8 cellular contexts compared by ENCODE assay signal in genomic region chr14:95495538-95496025, GRCh38. TPM values are rescaled to one million over a fixed set of nuclear protein-coding genes. Genes with fewer than 3 reads are reported as not detected.
DNase-seq lines count a peak whose midpoint lies in the region; ATAC-seq and TF ChIP-seq lines count a peak whose summit lies in the region.

No MANE protein-coding gene starts in this region.

- TF ChIP-seq CTCF in gastroesophageal sphincter (IDR thresholded peaks at IDR 0.05) (no peak), tibial artery (IDR thresholded peaks at IDR 0.05) (no peak), BE2C (IDR thresholded peaks at IDR 0.05; ENCODE audit: low read depth, low read length) (no peak)

- no peaks in the 10 kb centered on the region for H3K9me3 Mint-ChIP-seq in activated CD8-positive, alpha-beta memory T cell treated with anti-CD3 and anti-CD28 coated beads, Interleukin-2, amount 10 ng/mL, durations not matched to agents 7 days and 5 days (ENCODE audit: low read depth)

- ATAC-seq in activated CD8-positive, alpha-beta memory T cell treated with anti-CD3 and anti-CD28 coated beads, Interleukin-2, amount 10 ng/mL, durations not matched to agents 7 days and 5 days, result peak; percentile 62
- ATAC-seq in HG02884 (IDR thresholded peaks at IDR 0.05; ENCODE audit: unreplicated experiment), result peak; percentile 87
- no peak for ATAC-seq in gastroesophageal sphincter

- no peak for DNase-seq in activated CD8-positive, alpha-beta memory T cell treated with anti-CD3 and anti-CD28 coated beads, Interleukin-2, amount 10 ng/mL, durations not matched to agents 7 days and 5 days
- no peak for DNase-seq in activated CD8-positive, alpha-beta memory T cell treated with anti-CD3 and anti-CD28 coated beads, Interleukin-2, amount 50 U/mL, for 4 hours
- DNase-seq in OCI-M1 (lab: John Stamatoyannopoulos, UW) (peak; percentile 4), tibial artery (peak in 1 of 2 donors; percentile 22), DMS 273 treated with DMSO at 0.1 percent for 48 hours (lab: John Stamatoyannopoulos, UW) (no peak), BE2C (no peak)

- CTCF ChIA-PET in activated CD8-positive, alpha-beta memory T cell treated with anti-CD3 and anti-CD28 coated beads, Interleukin-2, amount 10 ng/mL, durations not matched to agents 7 days and 5 days (lab: Charles Lee), result interaction anchor here (0.7 to 1.6 kb wide), 8 partner anchors 10 to 51 kb away, joined by 3 to 11 read pairs (median 4); no protein-coding TSS in a partner anchor

- TF ChIP-seq EP300 in gastroesophageal sphincter (IDR thresholded peaks at IDR 0.05), result no peak

- TF ChIP-seq POLR2A in gastroesophageal sphincter (IDR thresholded peaks at IDR 0.05), result no peak

- intact Hi-C loops in tibial artery (cut with DNase I; ENCODE audit: low total_unique reads), result no loop called here

- H3K4me3 ChIP-seq in gastroesophageal sphincter, result no peak overlapping the region
- no peak overlapping the region for H3K4me3 ChIP-seq in tibial artery
- no peak overlapping the region for H3K4me3 ChIP-seq in BE2C (ENCODE audit: low read depth, low read length)

- 88% methylated on average over 5 of the region's 8 CpGs; no CpG with 5 or more reads in 1 of the 2 donors for WGBS in gastroesophageal sphincter (ENCODE audit: low coverage in 1 of 2), 2 donors

- H3K27me3 Mint-ChIP-seq in activated CD8-positive, alpha-beta memory T cell treated with anti-CD3 and anti-CD28 coated beads, Interleukin-2, amount 10 ng/mL, durations not matched to agents 7 days and 5 days, result no peaks in the 10 kb centered on the region

- peaks cover 65% of the 10 kb centered on the region for H3K4me1 Mint-ChIP-seq in activated CD8-positive, alpha-beta memory T cell treated with anti-CD3 and anti-CD28 coated beads, Interleukin-2, amount 10 ng/mL, durations not matched to agents 7 days and 5 days

- no peak overlapping the region for H3K4me3 Mint-ChIP-seq in activated CD8-positive, alpha-beta memory T cell treated with anti-CD3 and anti-CD28 coated beads, Interleukin-2, amount 10 ng/mL, durations not matched to agents 7 days and 5 days

- H3K4me1 ChIP-seq in gastroesophageal sphincter, result peaks cover 0 to 76% (median 35%) of the 10 kb centered on the region in 3 donors
- peaks cover 0 to 60% (median 43%) of the 10 kb centered on the region in 4 donors for H3K4me1 ChIP-seq in tibial artery
- H3K4me1 ChIP-seq in BE2C, result peaks cover 23% of the 10 kb centered on the region

- peaks cover 10% of the 10 kb centered on the region for H3K27me3 ChIP-seq in gastroesophageal sphincter
- H3K27me3 ChIP-seq in tibial artery, result no peaks in the 10 kb centered on the region
- H3K27me3 ChIP-seq in BE2C, result no peaks in the 10 kb centered on the region

- H3K9me3 ChIP-seq in gastroesophageal sphincter (no peaks in the 10 kb centered on the region), tibial artery (no peaks in the 10 kb centered on the region), BE2C (no peaks in the 10 kb centered on the region)

- H3K27ac Mint-ChIP-seq in activated CD8-positive, alpha-beta memory T cell treated with anti-CD3 and anti-CD28 coated beads, Interleukin-2, amount 10 ng/mL, durations not matched to agents 7 days and 5 days, result peak overlapping the region; percentile 86

- H3K36me3 ChIP-seq in gastroesophageal sphincter (no peaks in the 10 kb centered on the region), tibial artery (no peaks in the 10 kb centered on the region), BE2C (no peaks in the 10 kb centered on the region)

- H3K27ac ChIP-seq in gastroesophageal sphincter (peak overlapping the region in 3 of 4 donors; percentile 43 to 64 (median 53)), tibial artery (peak overlapping the region; percentile 41 to 46)

- peaks cover 34% of the 10 kb centered on the region for H3K36me3 Mint-ChIP-seq in activated CD8-positive, alpha-beta memory T cell treated with anti-CD3 and anti-CD28 coated beads, Interleukin-2, amount 10 ng/mL, durations not matched to agents 7 days and 5 days

RNA-seq across cellular contexts. Expression of gene SYNE3, which starts 20.9 kb away (rescaled TPM):
- total RNA-seq in activated CD8-positive, alpha-beta memory T cell treated with anti-CD3 and anti-CD28 coated beads, Interleukin-2, amount 10 ng/mL, durations not matched to agents 7 days and 5 days, result 10 to 100 TPM; 65.8 to 81.6 TPM
- 10 to 100 TPM; 16.5 to 28.0 (median 20.3) TPM for total RNA-seq in gastroesophageal sphincter
- polyA plus RNA-seq in BE2C (2012; ENCODE audit: insufficient read depth, insufficient read length, low read depth), result 13.0 TPM

RNA-seq across cellular contexts. Expression of gene GLRX5, which starts 39.3 kb away (rescaled TPM):
- total RNA-seq in activated CD8-positive, alpha-beta memory T cell treated with anti-CD3 and anti-CD28 coated beads, Interleukin-2, amount 10 ng/mL, durations not matched to agents 7 days and 5 days, result 10 to 100 TPM; 36.4 to 48.5 TPM
- 10 to 100 TPM; 30.5 to 50.5 (median 33.3) TPM for total RNA-seq in gastroesophageal sphincter
- polyA plus RNA-seq in BE2C (2012; ENCODE audit: insufficient read depth, insufficient read length, low read depth), result 189 TPM
